In the genomic region with DNA sequence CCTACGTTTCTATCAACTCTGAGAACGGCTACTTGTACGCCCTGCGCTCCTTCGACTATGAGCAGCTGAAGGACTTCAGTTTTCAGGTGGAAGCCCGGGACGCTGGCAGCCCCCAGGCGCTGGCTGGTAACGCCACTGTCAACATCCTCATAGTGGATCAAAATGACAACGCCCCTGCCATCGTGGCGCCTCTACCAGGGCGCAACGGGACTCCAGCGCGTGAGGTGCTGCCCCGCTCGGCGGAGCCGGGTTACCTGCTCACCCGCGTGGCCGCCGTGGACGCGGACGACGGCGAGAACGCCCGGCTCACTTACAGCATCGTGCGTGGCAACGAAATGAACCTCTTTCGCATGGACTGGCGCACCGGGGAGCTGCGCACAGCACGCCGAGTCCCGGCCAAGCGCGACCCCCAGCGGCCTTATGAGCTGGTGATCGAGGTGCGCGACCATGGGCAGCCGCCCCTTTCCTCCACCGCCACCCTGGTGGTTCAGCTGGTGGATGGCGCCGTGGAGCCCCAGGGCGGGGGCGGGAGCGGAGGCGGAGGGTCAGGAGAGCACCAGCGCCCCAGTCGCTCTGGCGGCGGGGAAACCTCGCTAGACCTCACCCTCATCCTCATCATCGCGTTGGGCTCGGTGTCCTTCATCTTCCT, we compare ENCODE assay signal across 8 cellular contexts. TPM values are rescaled to one million over a fixed set of nuclear protein-coding genes. Genes with fewer than 3 reads are reported as not detected.
A peak's percentile ranks its signal among the peaks of the same experiment; 100 is the strongest.
DNase-seq lines count a peak whose midpoint lies in the region; ATAC-seq and TF ChIP-seq lines count a peak whose summit lies in the region.

No MANE protein-coding gene starts in this region.

- peaks cover 37% of the 10 kb centered on the region for H3K27me3 ChIP-seq in muscle layer of duodenum (ENCODE audit: low read depth, low read length)

- peaks cover 23% of the 10 kb centered on the region for H3K36me3 Mint-ChIP-seq in natural killer cell

- H3K27ac Mint-ChIP-seq in natural killer cell, result no peak overlapping the region

- H3K9me3 ChIP-seq in muscle layer of duodenum (ENCODE audit: control insufficient read depth in 1 of 2, low read length in 2 of 2), result no peaks in the 10 kb centered on the region

- H3K4me1 ChIP-seq in muscle layer of duodenum (ENCODE audit: control insufficient read depth in 1 of 2, insufficient read depth in 2 of 2, low read length in 2 of 2), result peaks cover 6 to 61% of the 10 kb centered on the region in 2 donors

- no peak overlapping the region for H3K4me3 Mint-ChIP-seq in natural killer cell

- no peaks in the 10 kb centered on the region for H3K36me3 ChIP-seq in muscle layer of duodenum (ENCODE audit: control insufficient read depth in 1 of 2, insufficient read depth in 2 of 2, low read length in 2 of 2)

- ATAC-seq in esophagus mucosa (no peak), natural killer cell (no peak)

- peaks cover 30 to 46% of the 10 kb centered on the region in 2 donors for H3K27me3 Mint-ChIP-seq in natural killer cell (ENCODE audit: low read depth in 2 of 2)

- intact Hi-C loops in natural killer cell (cut with micrococcal nuclease), result no loop called here

- no peak for TF ChIP-seq CTCF in coronary artery (IDR thresholded peaks at IDR 0.05)
- TF ChIP-seq CTCF in natural killer cell (IDR thresholded peaks at IDR 0.05), result no peak

- H3K4me1 Mint-ChIP-seq in natural killer cell, result peaks cover 0 to 13% of the 10 kb centered on the region in 2 donors

- peak overlapping the region; percentile 78 for H3K4me3 ChIP-seq in coronary artery
- peak overlapping the region; percentile 27 to 76 for H3K4me3 ChIP-seq in muscle layer of duodenum (ENCODE audit: low read depth in 1 of 2, low read length in 2 of 2)

- peak; percentile 1 for DNase-seq in stimulated activated CD4-positive, alpha-beta T cell treated with anti-CD3 and anti-CD28 coated beads, Interleukin-1b, Interleukin-23, amount 100 ng/mL, for 48 hours
- DNase-seq in stimulated activated CD4-positive, alpha-beta T cell treated with anti-CD3 and anti-CD28 coated beads, Interleukin-2, amount 100 ng/mL, for 48 hours, result no peak
- peak; percentile 72 for DNase-seq in coronary artery (ENCODE audit: low spot score)
- DNase-seq in germinal center (ENCODE audit: low spot score), result no peak
- no peak for DNase-seq in NCI-H1105 treated with DMSO at 0.1 percent for 48 hours (lab: John Stamatoyannopoulos, UW)
- no peak for DNase-seq in natural killer cell

- H3K9me3 Mint-ChIP-seq in natural killer cell, result peaks cover 0 to 6% of the 10 kb centered on the region in 2 donors

- peak overlapping the region; percentile 70 to 84 for H3K27ac ChIP-seq in coronary artery
- H3K27ac ChIP-seq in muscle layer of duodenum (ENCODE audit: low read length), result no peak overlapping the region

RNA-seq across cellular contexts. Expression of gene PCDH10, which starts 2.7 kb away (rescaled TPM):
- total RNA-seq in esophagus mucosa (0.04 TPM), natural killer cell (not detected)

Comparison
In these comparisons a context has a peak if more than half of its experiments do, and no peak if none do; other contexts are left out.
1. DNase-seq: peak in stimulated activated CD4-positive, alpha-beta T cell treated with anti-CD3 and anti-CD28 coated beads, Interleukin-1b, Interleukin-23, amount 100 ng/mL, for 48 hours (single experiment) and coronary artery (single experiment); none in stimulated activated CD4-positive, alpha-beta T cell treated with anti-CD3 and anti-CD28 coated beads, Interleukin-2, amount 100 ng/mL, for 48 hours (0 of 2), germinal center (single experiment), NCI-H1105 treated with DMSO at 0.1 percent for 48 hours (single experiment) and natural killer cell (single experiment).